In the genomic region with DNA sequence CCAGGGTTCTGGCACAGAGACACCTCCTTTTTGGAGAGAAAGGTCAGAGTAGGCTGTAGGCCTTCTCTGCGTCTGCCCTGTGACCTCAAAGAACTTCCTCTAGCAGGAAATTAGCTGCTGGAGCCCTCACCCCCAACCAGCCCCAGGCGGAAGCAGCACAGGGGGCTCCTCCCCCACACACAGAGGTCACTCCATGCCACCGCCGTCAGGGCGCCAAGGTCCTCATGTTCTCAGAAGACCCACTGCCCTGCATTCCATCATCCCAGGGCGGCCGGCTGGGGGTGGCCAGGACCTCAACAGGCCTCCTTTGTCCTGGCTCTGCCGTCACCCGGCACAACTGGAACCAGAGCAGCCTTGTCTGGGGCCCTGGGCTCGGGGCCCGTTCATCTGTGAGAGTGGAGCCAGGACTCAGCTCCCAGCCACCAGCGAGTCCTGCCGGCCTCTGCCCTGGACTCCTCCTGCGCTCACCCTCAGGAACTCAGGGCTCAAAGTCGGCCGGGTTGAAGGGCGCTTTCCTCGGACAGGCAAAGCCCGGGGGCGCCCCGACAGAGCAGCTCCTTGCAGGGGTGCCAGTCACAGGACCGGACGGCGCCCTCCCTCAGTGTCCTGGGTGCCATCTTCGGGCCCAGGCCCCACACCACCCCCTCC, we compare ENCODE assay signal across 8 cellular contexts. TPM values are rescaled to one million over a fixed set of nuclear protein-coding genes. Genes with fewer than 3 reads are reported as not detected.
DNase-seq lines count a peak whose midpoint lies in the region; ATAC-seq and TF ChIP-seq lines count a peak whose summit lies in the region.

No MANE protein-coding gene starts in this region.

- peak overlapping the region; percentile 92 for H3K27ac ChIP-seq in colonic mucosa

- H3K4me1 ChIP-seq in colonic mucosa, result peaks cover 25% of the 10 kb centered on the region

- no peaks in the 10 kb centered on the region for H3K27me3 ChIP-seq in colonic mucosa

- no peaks in the 10 kb centered on the region for H3K9me3 ChIP-seq in colonic mucosa

- no peaks in the 10 kb centered on the region for H3K36me3 ChIP-seq in colonic mucosa

- TF ChIP-seq CTCF in colonic mucosa (IDR thresholded peaks at IDR 0.05) (no peak), lower leg skin (IDR thresholded peaks at IDR 0.05) (no peak)

- intact Hi-C loops in colonic mucosa (cut with DNase I), result loop anchor here (5.0 kb wide), 1 partner anchor 45 kb away; no protein-coding TSS in a partner anchor
- intact Hi-C loops in lower leg skin (cut with DNase I; ENCODE audit: low total_unique reads), result no loop called here

- no peak for TF ChIP-seq POLR2A in lower leg skin (IDR thresholded peaks at IDR 0.05)

- WGBS in lower leg skin, 2 donors, result 13% methylated on average over 20 to 25 of the region's 25 CpGs

- H3K4me3 ChIP-seq in colonic mucosa, result peak overlapping the region; percentile 93
- H3K4me3 ChIP-seq in lower leg skin (ENCODE audit: low read depth, poor library complexity, severe bottlenecking), result peak overlapping the region; percentile 65

- ATAC-seq in GM21786 (IDR thresholded peaks at IDR 0.05; ENCODE audit: unreplicated experiment), result no peak

- DNase-seq in HT-29 (ENCODE audit: low spot score) (peak; percentile 54), UCSD-AML1 (lab: John Stamatoyannopoulos, UW; ENCODE audit: unreplicated experiment) (peak; percentile 87), colonic mucosa (peak; percentile 78), lower leg skin (ENCODE audit: low spot score in 2 of 2) (peak in 1 of 2 donors; percentile 91), NCI-H69 (lab: John Stamatoyannopoulos, UW) (no peak), glomerular visceral epithelial cell (ENCODE audit: extremely low spot score) (no peak)
- DNase-seq in stimulated activated naive CD4-positive, alpha-beta T cell (lab: John Stamatoyannopoulos, UW), result peak in 5 of 6 experiments; percentile 46 to 68 (median 57)

- H3K9ac ChIP-seq in colonic mucosa (ENCODE audit: low read depth in 2 of 2, low read length in 2 of 2), result peak overlapping the region; percentile 78 to 89

RNA-seq across cellular contexts. Expression of gene TMC6, which starts 1.2 kb away (rescaled TPM):
- 236 and 238 TPM in 2 replicates for total RNA-seq in HT-29 (2014; rRNA removed; shearing (Covaris generic))
- 100 to 1,000 TPM; 108 to 159 TPM for total RNA-seq in colonic mucosa
- 10 to 100 TPM; 31.6 to 44.8 (median 39.0) TPM for total RNA-seq in lower leg skin

RNA-seq across cellular contexts. Expression of gene TMC8, which starts 3.2 kb away (rescaled TPM):
- 4.1 and 7.2 TPM in 2 replicates for total RNA-seq in HT-29 (2014; rRNA removed; shearing (Covaris generic))
- total RNA-seq in colonic mucosa (1 to 10 TPM; 5.3 to 5.4 TPM), lower leg skin (1 to 10 TPM; 1.5 to 2.7 (median 1.7) TPM)

RNA-seq across cellular contexts. Expression of gene C17orf99, which starts 18.8 kb away (rescaled TPM):
- 0.20 TPM in 1 of 2 replicates, not detected in the other for total RNA-seq in HT-29 (2014; rRNA removed; shearing (Covaris generic))
- total RNA-seq in colonic mucosa (under 1 TPM in 1 of 2 donors, not detected in 1; 0.20 TPM), lower leg skin (1 to 10 TPM in 1 of 4 donors, under 1 TPM in 3; 0.42 to 1.6 (median 0.62) TPM)

RNA-seq across cellular contexts. Expression of gene SYNGR2, which starts 41.0 kb away (rescaled TPM):
- 225 and 231 TPM in 2 replicates for total RNA-seq in HT-29 (2014; rRNA removed; shearing (Covaris generic))
- 100 to 1,000 TPM; 256 to 395 TPM for total RNA-seq in colonic mucosa
- total RNA-seq in lower leg skin, result 100 to 1,000 TPM in 3 of 4 donors, 10 to 100 TPM in 1; 97.9 to 169 (median 144) TPM

RNA-seq across cellular contexts. Expression of gene TK1, which starts 59.5 kb away (rescaled TPM):
- 379 and 400 TPM in 2 replicates for total RNA-seq in HT-29 (2014; rRNA removed; shearing (Covaris generic))
- total RNA-seq in colonic mucosa (100 to 1,000 TPM in 1 of 2 donors, 10 to 100 TPM in 1; 37.7 to 135 TPM), lower leg skin (1 to 10 TPM; 1.7 to 4.1 (median 2.9) TPM)

Comparison
In these comparisons a context has a peak if more than half of its experiments do, and no peak if none do; other contexts are left out.
1. DNase-seq: peak in HT-29 (single experiment), UCSD-AML1 (single experiment), colonic mucosa (single experiment) and stimulated activated naive CD4-positive, alpha-beta T cell (5 of 6); none in NCI-H69 (single experiment) and glomerular visceral epithelial cell (single experiment).